In genomic region chr4:113659127-113659526, GRCh38 we compare ENCODE assay signal across 14 cellular contexts.
"Had no signal": no experiment of that assay in that cellular context is flagged by ENCODE, and none has a peak within 500 bp of the region (broad histone marks: within the 10 kb centered on the region; RNA-seq: fewer than 3 reads in every experiment).

No MANE protein-coding gene starts in this region.

- H3K27ac ChIP-seq: prostate gland, sigmoid colon, WERI-Rb-1 had no signal

- DNase-seq: activated CD4-positive, alpha-beta memory T cell treated with anti-CD3 and anti-CD28 coated beads, Interleukin-2, amount 10 ng/mL, durations not matched to agents 7 days and 5 days; activated CD4-positive, alpha-beta T cell treated with anti-CD3 and anti-CD28 coated beads for 36 hours; activated CD8-positive, alpha-beta memory T cell treated with anti-CD3 and anti-CD28 coated beads, Interleukin-2, amount 50 U/mL, for 48 hours; activated naive CD4-positive, alpha-beta T cell treated with anti-CD3 and anti-CD28 coated beads for 36 hours; amniotic stem cell; cerebellar nuclear complex; dermis blood vessel endothelial cell; endodermal cell; erythroblast; sigmoid colon; stimulated activated CD4-positive, alpha-beta T cell treated with anti-CD3 and anti-CD28 coated beads, Interleukin-4, amount 100 ng/mL, for 1 hour; stimulated activated CD8-positive, alpha-beta memory T cell treated with anti-CD3 and anti-CD28 coated beads, Interleukin-4, amount 100 ng/mL, for 48 hours; WERI-Rb-1 had no signal

- H3K4me3 ChIP-seq: prostate gland, sigmoid colon had no signal

- H3K4me1 ChIP-seq: prostate gland had no signal

- H3K27me3 ChIP-seq: sigmoid colon had no signal

- H3K9me3 ChIP-seq: prostate gland, sigmoid colon had no signal

- H3K36me3 ChIP-seq: prostate gland, sigmoid colon had no signal

- ATAC-seq: activated CD4-positive, alpha-beta T cell treated with anti-CD3 and anti-CD28 coated beads for 36 hours had no signal
